ENCODE assay signal across 8 cellular contexts in genomic region chr1:148152795-148153194, GRCh38. TPM values are rescaled to one million over a fixed set of nuclear protein-coding genes. Genes with fewer than 3 reads are reported as not detected.
A peak's percentile ranks its signal among the peaks of the same experiment; 100 is the strongest.
DNase-seq lines count a peak whose midpoint lies in the region; ATAC-seq and TF ChIP-seq lines count a peak whose summit lies in the region.
"Not testable (repeated sequence)": the region's sequence is repeated elsewhere in the genome, so short reads cannot be mapped to it uniquely, and the experiment has no call there.

No MANE protein-coding gene starts in this region.

- H3K9ac ChIP-seq in SK-N-SH; trophoblast cell (ENCODE audit: low read length): not testable (repeated sequence)

- not testable (repeated sequence) for H2BK12ac ChIP-seq in trophoblast cell (ENCODE audit: low read length)

- POLR2A ChIA-PET in SK-N-SH (lab: Yijun Ruan, JAX); activated CD4-positive, alpha-beta T cell treated with anti-CD3 and anti-CD28 coated beads, Interleukin-2, amount 10 ng/mL, durations not matched to agents 7 days and 5 days (lab: Charles Lee); MCF 10A (lab: Yijun Ruan, JAX): not testable (repeated sequence)

- H4K91ac ChIP-seq in trophoblast cell (ENCODE audit: low read depth, low read length): not testable (repeated sequence)

- TF ChIP-seq CTCF in HFFc6 (IDR thresholded peaks at IDR 0.05); SK-N-SH (IDR thresholded peaks at IDR 0.05); MCF 10A (IDR thresholded peaks at IDR 0.05; ENCODE audit: unreplicated experiment): not testable (repeated sequence)

- not testable (repeated sequence) for H3K36me3 ChIP-seq in CD4-positive, CD25-positive, alpha-beta regulatory T cell (ENCODE audit: control insufficient read depth, insufficient read depth, low read length); SK-N-SH (replicated peaks in 1 of 2; ENCODE audit: control insufficient read depth in 1 of 2, insufficient read depth in 2 of 2, low read length in 1 of 2); trophoblast cell (ENCODE audit: control insufficient read depth in 1 of 2, insufficient read depth in 2 of 2, low read length in 2 of 2)

- H3K4ac ChIP-seq in trophoblast cell (ENCODE audit: low read depth, low read length): not testable (repeated sequence)

- BruUV-seq in MCF 10A (replicated peaks; lab: Mats Ljungman, UMichigan): not testable (repeated sequence)

- not testable (repeated sequence) for H2BK5ac ChIP-seq in trophoblast cell (ENCODE audit: low read depth, low read length, poor library complexity)

- not testable (repeated sequence) for TF ChIP-seq RAD21 in SK-N-SH (IDR thresholded peaks at IDR 0.05; ENCODE audit: low read length)

- H3K9me3 Mint-ChIP-seq in CD4-positive, CD25-positive, alpha-beta regulatory T cell; HFFc6; activated CD4-positive, alpha-beta T cell treated with anti-CD3 and anti-CD28 coated beads, Interleukin-2, amount 10 ng/mL, durations not matched to agents 7 days and 5 days; activated T-helper 2 cell treated with anti-CD3 and anti-CD28 coated beads, Interferon-gamma antibody, Interleukin-2, Interleukin-4, amounts not matched to agents 10 μg/mL and 5 μg/mL and 100 μg/mL, durations not matched to agents 14 hours and 24 hours and 36 hours; MCF 10A (ENCODE audit: unreplicated experiment); naive B cell: not testable (repeated sequence)

- H2AK5ac ChIP-seq in trophoblast cell (ENCODE audit: low read length): not testable (repeated sequence)

- H3K18ac ChIP-seq in trophoblast cell (ENCODE audit: low read length): not testable (repeated sequence)

- not testable (repeated sequence) for H3K27me3 Mint-ChIP-seq in CD4-positive, CD25-positive, alpha-beta regulatory T cell; HFFc6 (ENCODE audit: insufficient read depth); activated CD4-positive, alpha-beta T cell treated with anti-CD3 and anti-CD28 coated beads, Interleukin-2, amount 10 ng/mL, durations not matched to agents 7 days and 5 days; naive B cell
- H3K27me3 Mint-ChIP-seq in activated T-helper 2 cell treated with anti-CD3 and anti-CD28 coated beads, Interferon-gamma antibody, Interleukin-2, Interleukin-4, amounts not matched to agents 10 μg/mL and 5 μg/mL and 100 μg/mL, durations not matched to agents 14 hours and 24 hours and 36 hours (ENCODE audit: low read depth): peaks cover 14% of the 10 kb centered on the region
- H3K27me3 Mint-ChIP-seq in MCF 10A (ENCODE audit: insufficient read depth, unreplicated experiment): peaks cover 14% of the 10 kb centered on the region

- CTCF ChIA-PET in SK-N-SH (lab: Yijun Ruan, JAX); activated CD4-positive, alpha-beta T cell treated with anti-CD3 and anti-CD28 coated beads, Interleukin-2, amount 10 ng/mL, durations not matched to agents 7 days and 5 days (lab: Charles Lee); MCF 10A (lab: Yijun Ruan, JAX): not testable (repeated sequence)

- TF ChIP-seq EP300 in SK-N-SH (IDR thresholded peaks at IDR 0.05; ENCODE audit: borderline replicate concordance in 1 of 2, low read depth in 1 of 2, low read length in 1 of 2): not testable (repeated sequence)

- not testable (repeated sequence) for H3K9me3 ChIP-seq in CD4-positive, CD25-positive, alpha-beta regulatory T cell (ENCODE audit: control insufficient read depth in 2 of 2, low read length in 2 of 2); SK-N-SH; trophoblast cell (ENCODE audit: insufficient read depth, low read depth, low read length)

- peaks cover 11% of the 10 kb centered on the region; the same call in 1 of the 2 replicates for H3K79me2 ChIP-seq in SK-N-SH (ENCODE audit: insufficient read depth)
- not testable (repeated sequence) for H3K79me2 ChIP-seq in trophoblast cell (ENCODE audit: control insufficient read depth, insufficient read depth, low read length, poor library complexity)

- H3K23ac ChIP-seq in trophoblast cell (ENCODE audit: low read length): not testable (repeated sequence)

- not testable (repeated sequence) for H4K12ac ChIP-seq in trophoblast cell (ENCODE audit: low read depth, low read length)

- H3K79me1 ChIP-seq in trophoblast cell (ENCODE audit: low read length): not testable (repeated sequence)

- H2BK120ac ChIP-seq in trophoblast cell (ENCODE audit: insufficient read depth, low read length, poor library complexity): not testable (repeated sequence)

- peak overlapping the region; percentile 23 to 97 (median 90) for H3K4me3 Mint-ChIP-seq in CD4-positive, CD25-positive, alpha-beta regulatory T cell
- H3K4me3 Mint-ChIP-seq in HFFc6 (peak overlapping the region; percentile 49), MCF 10A (ENCODE audit: unreplicated experiment) (peak overlapping the region; percentile 54), naive B cell (peak overlapping the region; percentile 63 to 99 (median 85))
- peak overlapping the region; percentile 58 for H3K4me3 Mint-ChIP-seq in activated CD4-positive, alpha-beta T cell treated with anti-CD3 and anti-CD28 coated beads, Interleukin-2, amount 10 ng/mL, durations not matched to agents 7 days and 5 days
- peak overlapping the region; percentile 75 for H3K4me3 Mint-ChIP-seq in activated T-helper 2 cell treated with anti-CD3 and anti-CD28 coated beads, Interferon-gamma antibody, Interleukin-2, Interleukin-4, amounts not matched to agents 10 μg/mL and 5 μg/mL and 100 μg/mL, durations not matched to agents 14 hours and 24 hours and 36 hours (ENCODE audit: low read depth)

- peak overlapping the region; percentile 70 for H2AFZ ChIP-seq in SK-N-SH (ENCODE audit: low read depth)
- H2AFZ ChIP-seq in trophoblast cell (ENCODE audit: insufficient read depth, low read length, poor library complexity): not testable (repeated sequence)

- peak overlapping the region; percentile 60 for H4K8ac ChIP-seq in trophoblast cell (ENCODE audit: low read depth, low read length)

- H3F3A ChIP-seq in SK-N-SH (replicated peaks; ENCODE audit: insufficient read depth): not testable (repeated sequence)

- H3K36me3 Mint-ChIP-seq in CD4-positive, CD25-positive, alpha-beta regulatory T cell; HFFc6 (ENCODE audit: low read depth); activated CD4-positive, alpha-beta T cell treated with anti-CD3 and anti-CD28 coated beads, Interleukin-2, amount 10 ng/mL, durations not matched to agents 7 days and 5 days (ENCODE audit: low read depth); activated T-helper 2 cell treated with anti-CD3 and anti-CD28 coated beads, Interferon-gamma antibody, Interleukin-2, Interleukin-4, amounts not matched to agents 10 μg/mL and 5 μg/mL and 100 μg/mL, durations not matched to agents 14 hours and 24 hours and 36 hours (ENCODE audit: low read depth); MCF 10A (ENCODE audit: insufficient read depth, unreplicated experiment); naive B cell: not testable (repeated sequence)

- not testable (repeated sequence) for H3K9me2 ChIP-seq in SK-N-SH

- not testable (repeated sequence) for ATAC-seq in CD4-positive, CD25-positive, alpha-beta regulatory T cell (ENCODE audit: low read depth in 2 of 2); naive B cell (ENCODE audit: low read depth in 2 of 2)

- H3K27me3 ChIP-seq in CD4-positive, CD25-positive, alpha-beta regulatory T cell (ENCODE audit: control insufficient read depth, insufficient read depth, low read length); SK-N-SH (ENCODE audit: insufficient read depth); trophoblast cell (ENCODE audit: insufficient read depth, low read length): not testable (repeated sequence)

- peaks cover 0 to 28% (median 4%) of the 10 kb centered on the region in 4 donors for H3K4me1 Mint-ChIP-seq in CD4-positive, CD25-positive, alpha-beta regulatory T cell
- not testable (repeated sequence) for H3K4me1 Mint-ChIP-seq in HFFc6 (ENCODE audit: low read depth); MCF 10A (ENCODE audit: insufficient read depth, unreplicated experiment)
- H3K4me1 Mint-ChIP-seq in activated CD4-positive, alpha-beta T cell treated with anti-CD3 and anti-CD28 coated beads, Interleukin-2, amount 10 ng/mL, durations not matched to agents 7 days and 5 days: peaks cover 18% of the 10 kb centered on the region
- H3K4me1 Mint-ChIP-seq in activated T-helper 2 cell treated with anti-CD3 and anti-CD28 coated beads, Interferon-gamma antibody, Interleukin-2, Interleukin-4, amounts not matched to agents 10 μg/mL and 5 μg/mL and 100 μg/mL, durations not matched to agents 14 hours and 24 hours and 36 hours (ENCODE audit: low read depth): peaks cover 12% of the 10 kb centered on the region
- H3K4me1 Mint-ChIP-seq in naive B cell: peaks cover 6 to 28% (median 21%) of the 10 kb centered on the region in 3 donors

- peak overlapping the region in 1 of 3 donors; percentile 47 for H3K27ac Mint-ChIP-seq in CD4-positive, CD25-positive, alpha-beta regulatory T cell
- H3K27ac Mint-ChIP-seq in HFFc6: peak overlapping the region; percentile 67; the same call in 1 of the 2 replicates
- H3K27ac Mint-ChIP-seq in activated CD4-positive, alpha-beta T cell treated with anti-CD3 and anti-CD28 coated beads, Interleukin-2, amount 10 ng/mL, durations not matched to agents 7 days and 5 days: peak overlapping the region; percentile 63
- H3K27ac Mint-ChIP-seq in activated T-helper 2 cell treated with anti-CD3 and anti-CD28 coated beads, Interferon-gamma antibody, Interleukin-2, Interleukin-4, amounts not matched to agents 10 μg/mL and 5 μg/mL and 100 μg/mL, durations not matched to agents 14 hours and 24 hours and 36 hours: peak overlapping the region; percentile 72
- H3K27ac Mint-ChIP-seq in MCF 10A (ENCODE audit: low read depth, unreplicated experiment): peak overlapping the region; percentile 98
- H3K27ac Mint-ChIP-seq in naive B cell: peak overlapping the region in 5 of 6 donors; percentile 57 to 93 (median 64)

- H3K4me2 ChIP-seq in SK-N-SH; trophoblast cell (ENCODE audit: low read length): not testable (repeated sequence)

- not testable (repeated sequence) for H3K4me3 ChIP-seq in CD4-positive, CD25-positive, alpha-beta regulatory T cell (ENCODE audit: low read depth, low read length); SK-N-SH (ENCODE audit: low read depth in 2 of 2, low read length in 1 of 2); trophoblast cell (ENCODE audit: low read depth, low read length)

- not testable (repeated sequence) for H3K27ac ChIP-seq in CD4-positive, CD25-positive, alpha-beta regulatory T cell (ENCODE audit: insufficient read depth, low read length, poor library complexity, severe bottlenecking); SK-N-SH (ENCODE audit: low read depth in 2 of 2, low read length in 1 of 2); trophoblast cell (ENCODE audit: low read depth, low read length)

- not testable (repeated sequence) for DNase-seq in CD4-positive, CD25-positive, alpha-beta regulatory T cell; HFFc6; SK-N-SH; activated CD4-positive, alpha-beta T cell treated with anti-CD3 and anti-CD28 coated beads, Interleukin-2, amount 10 ng/mL, durations not matched to agents 7 days and 5 days; activated T-helper 2 cell treated with anti-CD3 and anti-CD28 coated beads, Interferon-gamma antibody, Interleukin-2, Interleukin-4, amounts not matched to agents 10 μg/mL and 5 μg/mL and 100 μg/mL, durations not matched to agents 14 hours and 24 hours and 36 hours (ENCODE audit: low spot score); MCF 10A (ENCODE audit: unreplicated experiment); naive B cell; trophoblast cell

- not testable (repeated sequence) for H3K4me1 ChIP-seq in CD4-positive, CD25-positive, alpha-beta regulatory T cell (ENCODE audit: control insufficient read depth, insufficient read depth, low read length, poor library complexity, severe bottlenecking); SK-N-SH (ENCODE audit: control insufficient read depth in 1 of 2, insufficient read depth in 2 of 2, low read depth in 1 of 2, low read length in 1 of 2); trophoblast cell (ENCODE audit: control insufficient read depth in 1 of 2, insufficient read depth in 2 of 2, low read length in 2 of 2)

- H3K14ac ChIP-seq in trophoblast cell (ENCODE audit: low read length): not testable (repeated sequence)

- 93% methylated on average over 3 of the region's 3 CpGs for WGBS in SK-N-SH (ENCODE audit: low lambda C conversion rate)
- no CpG with 5 or more reads among the region's 3 CpGs for WGBS in trophoblast cell (ENCODE audit: extremely low coverage, insufficient coverage, insufficient read length)

- not testable (repeated sequence) for H4K20me1 ChIP-seq in SK-N-SH (ENCODE audit: insufficient read depth)

- intact Hi-C loops in activated T-helper 2 cell treated with anti-CD3 and anti-CD28 coated beads, Interferon-gamma antibody, Interleukin-2, Interleukin-4, amounts not matched to agents 10 μg/mL and 5 μg/mL and 100 μg/mL, durations not matched to agents 14 hours and 24 hours and 36 hours (cut with micrococcal nuclease); MCF 10A (cut with micrococcal nuclease): not testable (repeated sequence)

RNA-seq across cellular contexts. Expression of gene NBPF11, which starts 0.7 kb away (rescaled TPM):
- 22.6 TPM for total RNA-seq in CD4-positive, CD25-positive, alpha-beta regulatory T cell
- 1 to 10 TPM in 3 of 4 donors, under 1 TPM in 1; 0.92 to 2.2 (median 1.7) TPM for polyA plus RNA-seq in CD4-positive, CD25-positive, alpha-beta regulatory T cell
- 1 to 10 TPM; 3.5 to 4.9 (median 4.1) TPM for total RNA-seq in HFFc6 (2021; fragmentation: NEBNext Ultra II Directional; extraction: Animal tissue kit (Norgen Biotek cat#: 25700))
- 7.3 and 10.1 TPM in 2 replicates for polyA plus RNA-seq in SK-N-SH (2012; rRNA removed)
- 4.1 and 4.7 TPM in 2 replicates for polyA plus RNA-seq in SK-N-SH (2012; cell fraction: cytosol; rRNA removed)
- 22.7 and 41.8 TPM in 2 replicates for polyA plus RNA-seq in SK-N-SH (2012; cell fraction: nucleus; rRNA removed)
- 10 to 100 TPM in 1 of 2 experiments, 1 to 10 TPM in 1; 9.9 to 10.8 TPM for total RNA-seq in activated CD4-positive, alpha-beta T cell treated with anti-CD3 and anti-CD28 coated beads, Interleukin-2, amount 10 ng/mL, durations not matched to agents 7 days and 5 days
- 8.3 and 9.0 TPM in 2 replicates for total RNA-seq in activated T-helper 2 cell treated with anti-CD3 and anti-CD28 coated beads, Interferon-gamma antibody, Interleukin-2, Interleukin-4, amounts not matched to agents 10 μg/mL and 5 μg/mL and 100 μg/mL, durations not matched to agents 14 hours and 24 hours and 36 hours
- total RNA-seq in MCF 10A (2022): 15.4 and 15.7 TPM in 2 replicates
- polyA plus RNA-seq in naive B cell (ENCODE audit: low read depth in 6 of 6): 10 to 100 TPM in 1 of 6 donors, 1 to 10 TPM in 5; 1.3 to 10.1 (median 3.9) TPM
- polyA plus RNA-seq in trophoblast cell (2013): 3.5 and 4.0 TPM in 2 replicates
